8 cellular contexts compared by ENCODE assay signal in the genomic region with DNA sequence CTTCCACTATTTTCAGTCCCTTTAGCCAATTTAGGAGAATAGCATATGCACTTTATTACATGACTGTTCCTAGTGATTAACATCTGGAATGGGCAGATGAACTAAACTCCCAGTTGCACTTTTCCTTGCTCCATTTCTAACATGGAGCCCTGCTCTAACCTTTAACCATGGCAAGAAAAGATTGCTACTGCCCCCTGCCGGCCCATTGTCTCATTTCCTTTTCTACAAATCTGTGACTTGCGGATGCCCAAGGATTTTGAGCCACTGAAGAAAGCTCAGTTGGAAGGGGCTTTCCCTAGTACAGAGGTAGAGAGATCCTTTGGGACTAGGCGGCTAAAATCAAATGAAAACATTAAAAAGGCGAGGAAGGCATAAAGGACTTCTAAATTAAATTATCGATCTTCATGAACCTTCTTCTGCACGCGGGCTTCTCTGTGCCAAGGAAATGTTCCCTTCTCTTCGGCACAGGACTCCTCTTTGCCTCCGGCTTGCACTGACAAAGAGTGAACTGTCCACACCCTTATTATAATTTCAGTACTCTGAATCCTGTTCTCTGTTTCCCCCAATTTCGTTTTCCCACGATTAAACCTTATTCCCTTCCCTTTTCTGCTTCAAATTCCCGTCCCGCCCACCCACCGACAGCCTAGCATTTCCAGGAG. TPM values are rescaled to one million over a fixed set of nuclear protein-coding genes. Genes with fewer than 3 reads are reported as not detected.
DNase-seq lines count a peak whose midpoint lies in the region; ATAC-seq and TF ChIP-seq lines count a peak whose summit lies in the region.

No MANE protein-coding gene starts in this region.

- H3K4me1 ChIP-seq in parathyroid adenoma: no peaks in the 10 kb centered on the region

- ATAC-seq in activated T-cell treated with anti-CD3 and anti-CD28 coated beads, Interleukin-2, amount 50 U/mL, for 4 hours: peak in 1 of 2 donors; percentile 34
- no peak for ATAC-seq in GM19324 (IDR thresholded peaks at IDR 0.05; ENCODE audit: low FRiP score, unreplicated experiment)
- ATAC-seq in HG03457 (IDR thresholded peaks at IDR 0.05; ENCODE audit: unreplicated experiment): no peak

- no peaks in the 10 kb centered on the region for H3K9me3 Mint-ChIP-seq in activated T-cell treated with anti-CD3 and anti-CD28 coated beads, Interleukin-2, amount 50 U/mL, for 4 hours

- H3K36me3 Mint-ChIP-seq in activated T-cell treated with anti-CD3 and anti-CD28 coated beads, Interleukin-2, amount 50 U/mL, for 4 hours (ENCODE audit: insufficient read depth): no peaks in the 10 kb centered on the region

- CTCF ChIA-PET in HEK293T (lab: Yijun Ruan, JAX): interaction anchor here (0.5 to 1.2 kb wide), 4 partner anchors 20 to 415 kb away, joined by 3 read pairs; no protein-coding TSS in a partner anchor

- no peak overlapping the region for H3K27ac ChIP-seq in parathyroid adenoma

- H3K4me3 Mint-ChIP-seq in activated T-cell treated with anti-CD3 and anti-CD28 coated beads, Interleukin-2, amount 50 U/mL, for 4 hours: no peak overlapping the region

- no peaks in the 10 kb centered on the region for H3K36me3 ChIP-seq in parathyroid adenoma (ENCODE audit: control insufficient read depth, insufficient read depth, low read length)

- POLR2A ChIA-PET in HEK293T (lab: Yijun Ruan, JAX): no interaction called here

- DNase-seq in DMS153 (lab: John Stamatoyannopoulos, UW): peak; percentile 28
- peak; percentile 46 for DNase-seq in HEK293T (ENCODE audit: extremely low spot score)
- peak; percentile 85 for DNase-seq in NCI-H526 treated with DMSO at 0.1 percent for 48 hours (lab: John Stamatoyannopoulos, UW)
- peak; percentile 19 for DNase-seq in activated T-cell treated with anti-CD3 and anti-CD28 coated beads, Interleukin-2, amount 50 U/mL, for 4 hours
- peak; percentile 6 for DNase-seq in germinal center (ENCODE audit: low spot score)

- H3K4me3 ChIP-seq in parathyroid adenoma (ENCODE audit: low read depth, low read length): no peak overlapping the region

- no peaks in the 10 kb centered on the region for H3K27me3 ChIP-seq in parathyroid adenoma (ENCODE audit: control insufficient read depth, insufficient read depth, low read length)

- peak; percentile 14 for TF ChIP-seq CTCF in parathyroid adenoma (IDR thresholded peaks at IDR 0.05)

- no peak overlapping the region for H3K9ac ChIP-seq in parathyroid adenoma

- no peaks in the 10 kb centered on the region for H3K9me3 ChIP-seq in parathyroid adenoma (ENCODE audit: control insufficient read depth, low read length)

- H2AFZ ChIP-seq in parathyroid adenoma: no peak overlapping the region

- H3K4me2 ChIP-seq in parathyroid adenoma (ENCODE audit: low read length): no peak overlapping the region

- no peaks in the 10 kb centered on the region for H3K79me2 ChIP-seq in parathyroid adenoma

- peaks cover 5% of the 10 kb centered on the region for H3K27me3 Mint-ChIP-seq in activated T-cell treated with anti-CD3 and anti-CD28 coated beads, Interleukin-2, amount 50 U/mL, for 4 hours (ENCODE audit: low read depth)

- peaks cover 2% of the 10 kb centered on the region for H3K4me1 Mint-ChIP-seq in activated T-cell treated with anti-CD3 and anti-CD28 coated beads, Interleukin-2, amount 50 U/mL, for 4 hours (ENCODE audit: low read depth)

TF ChIP-seq in HEK293T, 16 proteins besides CTCF, POLR2A, EP300 and RAD21:
- TF ChIP-seq LEF1 (IDR thresholded peaks at IDR 0.05; ENCODE audit: borderline replicate concordance): no peak
- no peak for TF ChIP-seq CTBP1 (IDR thresholded peaks at IDR 0.05; ENCODE audit: borderline replicate concordance)
- no peak for TF ChIP-seq ZNF384 (IDR thresholded peaks at IDR 0.05)

RNA-seq across cellular contexts. Expression of a gene that starts 0.6 kb away (rescaled TPM):
- not detected for total RNA-seq in activated T-cell treated with anti-CD3 and anti-CD28 coated beads, Interleukin-2, amount 50 U/mL, for 4 hours

Comparison
In these comparisons a context has a peak if more than half of its experiments do, and no peak if none do; other contexts are left out.
1. DNase-seq: peak in every context shown above with its lines; median percentile 85 in NCI-H526 treated with DMSO at 0.1 percent for 48 hours; 46 in HEK293T; 28 in DMS153; 19 in activated T-cell treated with anti-CD3 and anti-CD28 coated beads, Interleukin-2, amount 50 U/mL, for 4 hours; 6 in germinal center.